In genomic region chr2:89848763-89849162, GRCh38 we compare ENCODE assay signal across 23 cellular contexts.
"Had no signal": no experiment of that assay in that cellular context is flagged by ENCODE, and none has a peak within 500 bp of the region (broad histone marks: within the 10 kb centered on the region; RNA-seq: fewer than 3 reads in every experiment).

No MANE protein-coding gene starts in this region.

- H3K27me3 ChIP-seq: neural progenitor cell had no signal

- DNase-seq: cortex of kidney; dorsolateral prefrontal cortex; effector memory CD4-positive, alpha-beta T cell; gastrocnemius medialis; glutamatergic neuron; immature natural killer cell; left cardiac atrium; left ventricle myocardium inferior; lower lobe of right lung; mesenchymal stem cell; midbrain; nucleus accumbens; pancreas; right cardiac atrium; small intestine; stimulated activated CD4-positive, alpha-beta T cell treated with anti-CD3 and anti-CD28 coated beads, Interleukin-12 subunit alpha, Interleukin-12 subunit beta, amount 100 ng/mL, for 4 hours; upper lobe of right lung had no signal

- H3K4me3 Mint-ChIP-seq: immature natural killer cell; natural killer cell treated with Interleukin-12 subunit alpha and Interleukin-12 subunit beta and Interleukin-15 and Interleukin-18, amount 100 ng/mL, for 72 hours; neural progenitor cell; stimulated activated naive CD8-positive, alpha-beta T cell treated with anti-CD3 and anti-CD28 coated beads, Interleukin-15, Interleukin-2, amounts not matched to agents 100 ng/mL and 50 ng/mL, for 24 hours had no signal

- H2AFZ ChIP-seq: neural progenitor cell had no signal

- H3K4me1 Mint-ChIP-seq: neural progenitor cell had no signal

- H3K9me3 Mint-ChIP-seq: natural killer cell treated with Interleukin-12 subunit alpha and Interleukin-12 subunit beta and Interleukin-15 and Interleukin-18, amount 100 ng/mL, for 72 hours; stimulated activated naive CD8-positive, alpha-beta T cell treated with anti-CD3 and anti-CD28 coated beads, Interleukin-15, Interleukin-2, amounts not matched to agents 100 ng/mL and 50 ng/mL, for 24 hours had no signal

- H3K4me2 ChIP-seq: neural progenitor cell had no signal

- H3K4me1 ChIP-seq: gastrocnemius medialis, left ventricle myocardium inferior, lower lobe of right lung, neural progenitor cell, pancreas, tibial nerve, upper lobe of right lung had no signal

- H3K36me3 ChIP-seq: gastrocnemius medialis, left ventricle myocardium inferior, lower lobe of right lung, neural progenitor cell, pancreas, tibial nerve, upper lobe of right lung had no signal

- H3K9ac ChIP-seq: neural progenitor cell had no signal

- H3K27ac ChIP-seq: dorsolateral prefrontal cortex, gastrocnemius medialis, left ventricle myocardium inferior, lower lobe of right lung, neural progenitor cell, pancreas, tibial nerve, upper lobe of right lung had no signal

- ATAC-seq: esophagus mucosa; gastrocnemius medialis; left cardiac atrium; natural killer cell treated with Interleukin-12 subunit alpha and Interleukin-12 subunit beta and Interleukin-15 and Interleukin-18, amount 100 ng/mL, for 72 hours; pancreas; right cardiac atrium; upper lobe of right lung had no signal

- H3K27me3 Mint-ChIP-seq: progenitor cell of endocrine pancreas had no signal

- H3K36me3 Mint-ChIP-seq: natural killer cell treated with Interleukin-12 subunit alpha and Interleukin-12 subunit beta and Interleukin-15 and Interleukin-18, amount 100 ng/mL, for 72 hours; neural progenitor cell had no signal

- H3K4me3 ChIP-seq: dorsolateral prefrontal cortex, gastrocnemius medialis, left ventricle myocardium inferior, lower lobe of right lung, neural progenitor cell, pancreas, tibial nerve, upper lobe of right lung had no signal

- H3K9me3 ChIP-seq: left ventricle myocardium inferior, lower lobe of right lung, pancreas, tibial nerve, upper lobe of right lung had no signal

- H3K27ac Mint-ChIP-seq: immature natural killer cell; natural killer cell treated with Interleukin-12 subunit alpha and Interleukin-12 subunit beta and Interleukin-15 and Interleukin-18, amount 100 ng/mL, for 72 hours; neural progenitor cell; progenitor cell of endocrine pancreas; stimulated activated naive CD8-positive, alpha-beta T cell treated with anti-CD3 and anti-CD28 coated beads, Interleukin-15, Interleukin-2, amounts not matched to agents 100 ng/mL and 50 ng/mL, for 24 hours had no signal
